8 cellular contexts compared by ENCODE assay signal in the genomic region with DNA sequence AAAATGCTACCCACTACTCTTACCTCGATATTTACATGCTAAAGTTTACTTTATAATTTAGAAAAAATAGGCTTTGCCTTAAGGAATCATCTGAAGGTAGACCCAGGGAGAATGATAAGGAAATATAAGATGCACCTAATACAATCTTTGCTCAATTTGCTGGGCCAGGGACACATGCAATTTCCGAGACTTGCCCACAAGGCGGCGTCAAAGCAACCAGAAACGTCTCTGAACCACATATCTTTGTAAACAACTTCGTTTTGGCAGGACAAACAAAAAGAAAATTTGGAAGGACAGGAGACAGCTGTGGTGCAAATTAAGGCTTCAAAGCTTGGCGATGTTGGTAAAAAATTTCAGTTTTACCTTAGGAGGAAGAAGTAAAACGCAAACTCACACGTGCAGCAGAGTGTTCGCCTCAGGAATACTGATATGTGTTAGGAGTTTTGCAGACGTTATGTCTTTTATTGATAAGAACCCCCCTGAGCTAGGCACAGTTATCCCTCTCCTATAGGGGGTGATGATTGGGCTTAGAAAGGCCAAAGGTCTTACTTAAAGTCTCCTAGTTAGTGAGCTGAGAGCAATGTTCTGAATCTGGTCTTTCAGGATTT.
DNase-seq lines count a peak whose midpoint lies in the region; FAIRE-seq and TF ChIP-seq lines count a peak whose summit lies in the region.

No MANE protein-coding gene starts in this region.

- H3K4me3 ChIP-seq in OCI-LY3 (ENCODE audit: low read length) (no peak overlapping the region), fibroblast of the aortic adventitia (ENCODE audit: low read depth, low read length) (no peak overlapping the region)

- H3K4me2 ChIP-seq in OCI-LY3 (ENCODE audit: low read length) = 0 out of 2 replicates have a peak overlapping the region, but pooled peaks have one; percentile 37

- H3K27ac ChIP-seq in OCI-LY3 (ENCODE audit: low read length) = no peak overlapping the region

- no peaks in the 10 kb centered on the region for H3K9me3 ChIP-seq in OCI-LY3 (ENCODE audit: insufficient read depth, low read length)

- no peak overlapping the region for H2AFZ ChIP-seq in OCI-LY3 (ENCODE audit: low read depth, low read length)

- H3K27me3 ChIP-seq in OCI-LY3 (ENCODE audit: low read depth, low read length) = peaks cover 2% of the 10 kb centered on the region; the same call in 1 of the 2 replicates

- no peak for FAIRE-seq in urothelium cell line (lab: Jason Lieb, UNC)

- TF ChIP-seq CTCF in OCI-LY3 (IDR thresholded peaks at IDR 0.05; ENCODE audit: low read depth, low read length) = peak; percentile 69
- TF ChIP-seq CTCF in fibroblast of the aortic adventitia (IDR thresholded peaks at IDR 0.05; ENCODE audit: insufficient read depth, low read length) = peak; percentile 60

- H3K4me1 ChIP-seq in OCI-LY3 (ENCODE audit: low read length) = no peaks in the 10 kb centered on the region

- no peaks in the 10 kb centered on the region for H4K20me1 ChIP-seq in OCI-LY3 (ENCODE audit: insufficient read depth, low read length)

- H3K79me2 ChIP-seq in OCI-LY3 (ENCODE audit: low read length) = no peaks in the 10 kb centered on the region

- no peak overlapping the region for H3K9ac ChIP-seq in OCI-LY3 (ENCODE audit: low read length)

- H3K36me3 ChIP-seq in OCI-LY3 (replicated peaks; ENCODE audit: low read depth, low read length) = no peaks in the 10 kb centered on the region

- peak; percentile 2 for DNase-seq in NCI-H1092 treated with DMSO at 0.1 percent for 48 hours (lab: John Stamatoyannopoulos, UW)
- DNase-seq in NCI-H1092 (lab: John Stamatoyannopoulos, UW) = no peak
- peak; percentile 39 for DNase-seq in activated T-helper 1 cell treated with Interleukin-2 at 50 U/mL for 16 hours (ENCODE audit: low read depth)
- peak; percentile 28 for DNase-seq in fibroblast of the aortic adventitia (ENCODE audit: low read depth)
- peak; percentile 20 for DNase-seq in occipital lobe (lab: John Stamatoyannopoulos, UW)
- DNase-seq in urothelium cell line (ENCODE audit: low spot score) = peak; percentile 40
- no peak for DNase-seq in NCI-H524 treated with DMSO at 0.1 percent for 48 hours (lab: John Stamatoyannopoulos, UW)

Comparison
In these comparisons a context has a peak if more than half of its experiments do, and no peak if none do; other contexts are left out.
1. DNase-seq: peak in NCI-H1092 treated with DMSO at 0.1 percent for 48 hours (single experiment), activated T-helper 1 cell treated with Interleukin-2 at 50 U/mL for 16 hours (single experiment), fibroblast of the aortic adventitia (single experiment), occipital lobe (single experiment) and urothelium cell line (single experiment); none in NCI-H1092 (single experiment) and NCI-H524 treated with DMSO at 0.1 percent for 48 hours (single experiment).